In the genomic region with DNA sequence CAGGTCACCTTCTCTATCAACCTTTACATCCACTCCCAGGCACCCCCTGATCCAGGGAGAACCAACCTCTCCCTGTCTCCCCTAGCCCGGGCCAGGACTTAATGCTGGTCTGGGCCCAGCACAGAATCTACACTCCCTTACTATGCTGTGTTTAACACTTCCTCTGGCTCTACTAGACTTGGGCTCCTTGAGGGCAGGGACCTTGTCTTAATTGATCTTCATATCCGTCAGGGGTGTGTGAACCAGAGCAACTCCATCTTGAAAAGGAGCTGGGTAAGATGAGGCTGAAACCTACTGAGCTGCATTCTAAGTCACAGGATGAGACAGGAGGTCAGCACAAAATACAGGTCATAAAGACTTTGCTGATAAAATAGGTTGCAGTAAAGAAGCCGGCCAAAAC, we compare ENCODE assay signal across 16 cellular contexts.
DNase-seq lines count a peak whose midpoint lies in the region; ATAC-seq and TF ChIP-seq lines count a peak whose summit lies in the region.
"Had no signal": no experiment of that assay in that cellular context is flagged by ENCODE, and none has a peak within 500 bp of the region (broad histone marks: within the 10 kb centered on the region; RNA-seq: fewer than 3 reads in every experiment).

No MANE protein-coding gene starts in this region.

- no peaks in the 10 kb centered on the region for H3K27me3 Mint-ChIP-seq in activated naive CD4-positive, alpha-beta T cell treated with anti-CD3 and anti-CD28 coated beads, Interleukin-2, amount 10 ng/mL, durations not matched to agents 7 days and 5 days
- H3K27me3 Mint-ChIP-seq in endothelial cell (ENCODE audit: unreplicated experiment), result peaks cover 6% of the 10 kb centered on the region
- H3K27me3 Mint-ChIP-seq: CD4-positive, CD25-positive, alpha-beta regulatory T cell had no signal

- H3K36me3 ChIP-seq in HEK293 (ENCODE audit: control insufficient read depth in 2 of 2, insufficient read depth in 1 of 2, low read length in 2 of 2), result no peaks in the 10 kb centered on the region
- H3K36me3 ChIP-seq: BE2C had no signal

- H3K27ac ChIP-seq in HEK293 (ENCODE audit: extremely low read depth, low read depth, low read length), result no peak overlapping the region

- no peak for DNase-seq in activated naive CD4-positive, alpha-beta T cell treated with anti-CD3 and anti-CD28 coated beads, Interleukin-2, amount 10 ng/mL, durations not matched to agents 7 days and 5 days
- no peak for DNase-seq in activated naive CD4-positive, alpha-beta T cell treated with anti-CD3 and anti-CD28 coated beads, Interleukin-2, amount 50 U/mL, for 16 hours
- no peak for DNase-seq in endothelial cell (ENCODE audit: low spot score)
- no peak for DNase-seq in stimulated activated effector memory CD8-positive, alpha-beta T cell treated with anti-CD3 and anti-CD28 coated beads, Interleukin-12 subunit alpha, Interleukin-12 subunit beta, amount 100 ng/mL, for 72 hours (ENCODE audit: low spot score in 2 of 2)
- DNase-seq in midbrain (lab: John Stamatoyannopoulos, UW), result no peak
- DNase-seq: BE2C; Caco-2; CD4-positive, CD25-positive, alpha-beta regulatory T cell; GF-D8; GOT3; NCI-H1092 treated with DMSO at 0.1 percent for 48 hours; NCI-H146; NCI-H2081 had no signal

- TF ChIP-seq CTCF in HEK293 (tag by site-specific recombination; IDR thresholded peaks at IDR 0.05), result no peak
- TF ChIP-seq CTCF in endothelial cell (IDR thresholded peaks at IDR 0.05; ENCODE audit: unreplicated experiment), result no peak

- CTCF ChIA-PET in activated naive CD4-positive, alpha-beta T cell treated with anti-CD3 and anti-CD28 coated beads, Interleukin-2, amount 10 ng/mL, durations not matched to agents 7 days and 5 days (lab: Charles Lee), result interaction anchor here (1.3 kb wide), 1 partner anchor 127 kb away, joined by 4 read pairs; no protein-coding TSS in a partner anchor
- CTCF ChIA-PET in HEK293 (lab: Yijun Ruan, JAX), result no interaction called here

- H3K4me3 Mint-ChIP-seq in activated naive CD4-positive, alpha-beta T cell treated with anti-CD3 and anti-CD28 coated beads, Interleukin-2, amount 10 ng/mL, durations not matched to agents 7 days and 5 days, result no peak overlapping the region
- no peak overlapping the region for H3K4me3 Mint-ChIP-seq in endothelial cell (ENCODE audit: unreplicated experiment)
- no peak overlapping the region for H3K4me3 Mint-ChIP-seq in stimulated activated effector memory CD8-positive, alpha-beta T cell treated with anti-CD3 and anti-CD28 coated beads, Interleukin-12 subunit alpha, Interleukin-12 subunit beta, amount 100 ng/mL, for 72 hours

- H3K9me3 Mint-ChIP-seq in activated naive CD4-positive, alpha-beta T cell treated with anti-CD3 and anti-CD28 coated beads, Interleukin-2, amount 10 ng/mL, durations not matched to agents 7 days and 5 days, result no peaks in the 10 kb centered on the region
- H3K9me3 Mint-ChIP-seq in endothelial cell (ENCODE audit: unreplicated experiment), result no peaks in the 10 kb centered on the region
- H3K9me3 Mint-ChIP-seq in stimulated activated effector memory CD8-positive, alpha-beta T cell treated with anti-CD3 and anti-CD28 coated beads, Interleukin-12 subunit alpha, Interleukin-12 subunit beta, amount 100 ng/mL, for 72 hours, result no peaks in the 10 kb centered on the region
- H3K9me3 Mint-ChIP-seq: CD4-positive, CD25-positive, alpha-beta regulatory T cell had no signal

- H3K9me3 ChIP-seq in HEK293 (ENCODE audit: control insufficient read depth, insufficient read depth, low read depth, low read length), result no peaks in the 10 kb centered on the region
- H3K9me3 ChIP-seq: BE2C, Caco-2 had no signal

- H3K4me1 ChIP-seq in HEK293 (ENCODE audit: control insufficient read depth, insufficient read depth, low read length), result 0 out of 2 replicates have a peak, but pooled peaks cover 4% of the 10 kb centered on the region
- H3K4me1 ChIP-seq: Caco-2 had no signal

- H3K27ac Mint-ChIP-seq in activated naive CD4-positive, alpha-beta T cell treated with anti-CD3 and anti-CD28 coated beads, Interleukin-2, amount 10 ng/mL, durations not matched to agents 7 days and 5 days, result peak overlapping the region; percentile 42
- H3K27ac Mint-ChIP-seq in endothelial cell (ENCODE audit: unreplicated experiment), result peak overlapping the region; percentile 77
- H3K27ac Mint-ChIP-seq in stimulated activated effector memory CD8-positive, alpha-beta T cell treated with anti-CD3 and anti-CD28 coated beads, Interleukin-12 subunit alpha, Interleukin-12 subunit beta, amount 100 ng/mL, for 72 hours, result peak overlapping the region; percentile 20

- no peak overlapping the region for H3K4me3 ChIP-seq in HEK293 (ENCODE audit: low read depth, low read length)

- H3K36me3 Mint-ChIP-seq in activated naive CD4-positive, alpha-beta T cell treated with anti-CD3 and anti-CD28 coated beads, Interleukin-2, amount 10 ng/mL, durations not matched to agents 7 days and 5 days, result peaks cover 19% of the 10 kb centered on the region
- H3K36me3 Mint-ChIP-seq in endothelial cell (ENCODE audit: low read depth, unreplicated experiment), result peaks cover 4% of the 10 kb centered on the region
- H3K36me3 Mint-ChIP-seq in stimulated activated effector memory CD8-positive, alpha-beta T cell treated with anti-CD3 and anti-CD28 coated beads, Interleukin-12 subunit alpha, Interleukin-12 subunit beta, amount 100 ng/mL, for 72 hours, result no peaks in the 10 kb centered on the region

- POLR2A ChIA-PET in HEK293 (lab: Yijun Ruan, JAX), result no interaction called here

- peaks cover 59% of the 10 kb centered on the region for H3K4me1 Mint-ChIP-seq in activated naive CD4-positive, alpha-beta T cell treated with anti-CD3 and anti-CD28 coated beads, Interleukin-2, amount 10 ng/mL, durations not matched to agents 7 days and 5 days
- peaks cover 58% of the 10 kb centered on the region for H3K4me1 Mint-ChIP-seq in endothelial cell (ENCODE audit: unreplicated experiment)
- H3K4me1 Mint-ChIP-seq in stimulated activated effector memory CD8-positive, alpha-beta T cell treated with anti-CD3 and anti-CD28 coated beads, Interleukin-12 subunit alpha, Interleukin-12 subunit beta, amount 100 ng/mL, for 72 hours, result peaks cover 77% of the 10 kb centered on the region

- ATAC-seq in stimulated activated effector memory CD8-positive, alpha-beta T cell treated with anti-CD3 and anti-CD28 coated beads, Interleukin-12 subunit alpha, Interleukin-12 subunit beta, amount 100 ng/mL, for 72 hours, result no peak
- no peak for ATAC-seq in GM18520 (IDR thresholded peaks at IDR 0.05; ENCODE audit: unreplicated experiment)
- ATAC-seq: Panc1 had no signal

TF ChIP-seq in HEK293, 187 proteins besides CTCF, POLR2A, EP300 and RAD21:
- TF ChIP-seq, protein P1, sequence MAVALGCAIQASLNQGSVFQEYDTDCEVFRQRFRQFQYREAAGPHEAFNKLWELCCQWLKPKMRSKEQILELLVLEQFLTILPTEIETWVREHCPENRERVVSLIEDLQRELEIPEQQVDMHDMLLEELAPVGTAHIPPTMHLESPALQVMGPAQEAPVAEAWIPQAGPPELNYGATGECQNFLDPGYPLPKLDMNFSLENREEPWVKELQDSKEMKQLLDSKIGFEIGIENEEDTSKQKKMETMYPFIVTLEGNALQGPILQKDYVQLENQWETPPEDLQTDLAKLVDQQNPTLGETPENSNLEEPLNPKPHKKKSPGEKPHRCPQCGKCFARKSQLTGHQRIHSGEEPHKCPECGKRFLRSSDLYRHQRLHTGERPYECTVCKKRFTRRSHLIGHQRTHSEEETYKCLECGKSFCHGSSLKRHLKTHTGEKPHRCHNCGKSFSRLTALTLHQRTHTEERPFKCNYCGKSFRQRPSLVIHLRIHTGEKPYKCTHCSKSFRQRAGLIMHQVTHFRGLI (tag by site-specific recombination; IDR thresholded peaks at IDR 0.05), result peak; percentile 98
- TF ChIP-seq, protein P2, sequence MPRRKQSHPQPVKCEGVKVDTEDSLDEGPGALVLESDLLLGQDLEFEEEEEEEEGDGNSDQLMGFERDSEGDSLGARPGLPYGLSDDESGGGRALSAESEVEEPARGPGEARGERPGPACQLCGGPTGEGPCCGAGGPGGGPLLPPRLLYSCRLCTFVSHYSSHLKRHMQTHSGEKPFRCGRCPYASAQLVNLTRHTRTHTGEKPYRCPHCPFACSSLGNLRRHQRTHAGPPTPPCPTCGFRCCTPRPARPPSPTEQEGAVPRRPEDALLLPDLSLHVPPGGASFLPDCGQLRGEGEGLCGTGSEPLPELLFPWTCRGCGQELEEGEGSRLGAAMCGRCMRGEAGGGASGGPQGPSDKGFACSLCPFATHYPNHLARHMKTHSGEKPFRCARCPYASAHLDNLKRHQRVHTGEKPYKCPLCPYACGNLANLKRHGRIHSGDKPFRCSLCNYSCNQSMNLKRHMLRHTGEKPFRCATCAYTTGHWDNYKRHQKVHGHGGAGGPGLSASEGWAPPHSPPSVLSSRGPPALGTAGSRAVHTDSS (tag by site-specific recombination; IDR thresholded peaks at IDR 0.05), result no peak

Comparison
In these comparisons a context has a peak if more than half of its experiments do, and no peak if none do; other contexts are left out.
1. H3K27ac Mint-ChIP-seq: peak in every context shown above with its lines; median percentile 77 in endothelial cell; 42 in activated naive CD4-positive, alpha-beta T cell treated with anti-CD3 and anti-CD28 coated beads, Interleukin-2, amount 10 ng/mL, durations not matched to agents 7 days and 5 days; 20 in stimulated activated effector memory CD8-positive, alpha-beta T cell treated with anti-CD3 and anti-CD28 coated beads, Interleukin-12 subunit alpha, Interleukin-12 subunit beta, amount 100 ng/mL, for 72 hours.